ENCODE assay signal across 7 cellular contexts in the genomic region with DNA sequence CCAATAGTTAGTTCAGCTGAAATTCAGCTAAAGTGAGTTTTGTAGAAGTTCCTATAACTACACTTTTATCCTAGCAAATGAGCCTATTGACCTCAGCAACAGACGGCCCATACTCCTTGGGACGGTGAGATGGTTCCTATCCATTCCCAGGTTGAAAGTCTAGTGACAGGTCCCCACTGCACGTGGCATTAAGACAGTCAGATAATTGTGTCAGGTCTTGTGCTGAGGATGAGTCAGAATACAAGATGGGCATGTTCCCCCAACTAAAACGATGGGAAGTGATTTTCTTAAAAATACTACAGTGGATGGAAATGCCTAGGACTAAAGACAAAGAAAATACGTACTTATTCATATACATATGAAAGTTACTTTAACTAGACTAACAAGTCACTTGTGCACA. TPM values are rescaled to one million over a fixed set of nuclear protein-coding genes. Genes with fewer than 3 reads are reported as not detected.
DNase-seq lines count a peak whose midpoint lies in the region; ATAC-seq, FAIRE-seq and TF ChIP-seq lines count a peak whose summit lies in the region.

No MANE protein-coding gene starts in this region.

- H3K4me3 Mint-ChIP-seq in activated T-helper 1 cell treated with anti-CD3 and anti-CD28 coated beads, Interleukin-12 subunit alpha, Interleukin-12 subunit beta, Interleukin-2, Interleukin-4 antibody, amounts not matched to agents 30 ng/mL and 10 ng/mL and 1 ng/mL, durations not matched to agents 14 hours and 24 hours and 36 hours: peak overlapping the region; percentile 76
- H3K4me3 Mint-ChIP-seq in stimulated activated naive B cell treated with anti-CD40 and anti-IgM and Interleukin-4, amounts not matched to agents 10 μg/mL and 1 μg/mL and 100 μg/mL, for 72 hours: peak overlapping the region; percentile 93 to 95

- no peak for FAIRE-seq in pancreas (lab: Jason Lieb, UNC)

- TF ChIP-seq CTCF in pancreas (IDR thresholded peaks at IDR 0.05): no peak

- no peak overlapping the region for H3K27ac ChIP-seq in iPS-18a (ENCODE audit: low read length)
- no peak overlapping the region for H3K27ac ChIP-seq in pancreas

- peaks cover 49% of the 10 kb centered on the region for H3K27me3 ChIP-seq in iPS-18a (ENCODE audit: control insufficient read depth, insufficient read depth, low read length)
- H3K27me3 ChIP-seq in pancreas: no peaks in the 10 kb centered on the region

- H3K36me3 ChIP-seq in iPS-18a (ENCODE audit: control insufficient read depth, low read depth, low read length) (no peaks in the 10 kb centered on the region), pancreas (no peaks in the 10 kb centered on the region)

- H3K4me1 ChIP-seq in iPS-18a (ENCODE audit: control insufficient read depth, low read depth, low read length): peaks cover 30% of the 10 kb centered on the region
- H3K4me1 ChIP-seq in pancreas: no peaks in the 10 kb centered on the region

- 59 to 65% methylated on average over 5 of the region's 5 CpGs for WGBS in pancreas, 2 donors

- no peak overlapping the region for H3K27ac Mint-ChIP-seq in activated T-helper 1 cell treated with anti-CD3 and anti-CD28 coated beads, Interleukin-12 subunit alpha, Interleukin-12 subunit beta, Interleukin-2, Interleukin-4 antibody, amounts not matched to agents 30 ng/mL and 10 ng/mL and 1 ng/mL, durations not matched to agents 14 hours and 24 hours and 36 hours
- H3K27ac Mint-ChIP-seq in stimulated activated naive B cell treated with anti-CD40 and anti-IgM and Interleukin-4, amounts not matched to agents 10 μg/mL and 1 μg/mL and 100 μg/mL, for 72 hours: no peak overlapping the region

- peaks cover 1% of the 10 kb centered on the region for H3K36me3 Mint-ChIP-seq in activated T-helper 1 cell treated with anti-CD3 and anti-CD28 coated beads, Interleukin-12 subunit alpha, Interleukin-12 subunit beta, Interleukin-2, Interleukin-4 antibody, amounts not matched to agents 30 ng/mL and 10 ng/mL and 1 ng/mL, durations not matched to agents 14 hours and 24 hours and 36 hours (ENCODE audit: low read depth)
- H3K36me3 Mint-ChIP-seq in stimulated activated naive B cell treated with anti-CD40 and anti-IgM and Interleukin-4, amounts not matched to agents 10 μg/mL and 1 μg/mL and 100 μg/mL, for 72 hours: no peaks in the 10 kb centered on the region

- peak; percentile 39 for DNase-seq in HT1080 (ENCODE audit: low read depth)
- no peak for DNase-seq in activated T-helper 1 cell treated with anti-CD3 and anti-CD28 coated beads, Interleukin-12 subunit alpha, Interleukin-12 subunit beta, Interleukin-2, Interleukin-4 antibody, amounts not matched to agents 30 ng/mL and 10 ng/mL and 1 ng/mL, durations not matched to agents 14 hours and 24 hours and 36 hours (ENCODE audit: low spot score)
- DNase-seq in stimulated activated naive B cell treated with anti-CD40 and anti-IgM and Interleukin-4, amounts not matched to agents 10 μg/mL and 1 μg/mL and 100 μg/mL, for 72 hours: no peak
- no peak for DNase-seq in NCI-H774 (lab: John Stamatoyannopoulos, UW)
- DNase-seq in activated gamma-delta T cell treated with Interleukin-2 at 50 U/mL for 16 hours: no peak
- DNase-seq in pancreas: no peak

- no peaks in the 10 kb centered on the region for H3K9me3 Mint-ChIP-seq in activated T-helper 1 cell treated with anti-CD3 and anti-CD28 coated beads, Interleukin-12 subunit alpha, Interleukin-12 subunit beta, Interleukin-2, Interleukin-4 antibody, amounts not matched to agents 30 ng/mL and 10 ng/mL and 1 ng/mL, durations not matched to agents 14 hours and 24 hours and 36 hours
- H3K9me3 Mint-ChIP-seq in stimulated activated naive B cell treated with anti-CD40 and anti-IgM and Interleukin-4, amounts not matched to agents 10 μg/mL and 1 μg/mL and 100 μg/mL, for 72 hours: no peaks in the 10 kb centered on the region

- H3K27me3 Mint-ChIP-seq in activated T-helper 1 cell treated with anti-CD3 and anti-CD28 coated beads, Interleukin-12 subunit alpha, Interleukin-12 subunit beta, Interleukin-2, Interleukin-4 antibody, amounts not matched to agents 30 ng/mL and 10 ng/mL and 1 ng/mL, durations not matched to agents 14 hours and 24 hours and 36 hours (ENCODE audit: insufficient read depth): peaks cover 64% of the 10 kb centered on the region
- H3K27me3 Mint-ChIP-seq in stimulated activated naive B cell treated with anti-CD40 and anti-IgM and Interleukin-4, amounts not matched to agents 10 μg/mL and 1 μg/mL and 100 μg/mL, for 72 hours: peaks cover 31 to 36% of the 10 kb centered on the region in 2 donors

- intact Hi-C loops in activated T-helper 1 cell treated with anti-CD3 and anti-CD28 coated beads, Interleukin-12 subunit alpha, Interleukin-12 subunit beta, Interleukin-2, Interleukin-4 antibody, amounts not matched to agents 30 ng/mL and 10 ng/mL and 1 ng/mL, durations not matched to agents 14 hours and 24 hours and 36 hours (cut with micrococcal nuclease): loop anchor here (1.0 to 5.0 kb wide), 7 partner anchors 27 to 388 kb away; no protein-coding TSS in a partner anchor
- intact Hi-C loops in pancreas (cut with DNase I): no loop called here

- peaks cover 39% of the 10 kb centered on the region for H3K4me1 Mint-ChIP-seq in activated T-helper 1 cell treated with anti-CD3 and anti-CD28 coated beads, Interleukin-12 subunit alpha, Interleukin-12 subunit beta, Interleukin-2, Interleukin-4 antibody, amounts not matched to agents 30 ng/mL and 10 ng/mL and 1 ng/mL, durations not matched to agents 14 hours and 24 hours and 36 hours (ENCODE audit: low read depth)
- H3K4me1 Mint-ChIP-seq in stimulated activated naive B cell treated with anti-CD40 and anti-IgM and Interleukin-4, amounts not matched to agents 10 μg/mL and 1 μg/mL and 100 μg/mL, for 72 hours: peaks cover 22 to 37% of the 10 kb centered on the region in 2 donors

- H3K4me3 ChIP-seq in iPS-18a (ENCODE audit: low read length) (peak overlapping the region; percentile 78), pancreas (peak overlapping the region in 2 of 4 donors; percentile 47 to 68)

- no peak for ATAC-seq in stimulated activated naive B cell treated with anti-CD40 and anti-IgM and Interleukin-4, amounts not matched to agents 10 μg/mL and 1 μg/mL and 100 μg/mL, for 72 hours (replicated peaks)
- ATAC-seq in pancreas: no peak

- H3K9ac ChIP-seq in iPS-18a (ENCODE audit: low read length): no peak overlapping the region

- H3K9me3 ChIP-seq in iPS-18a (ENCODE audit: control insufficient read depth, low read depth, low read length) (no peaks in the 10 kb centered on the region), pancreas (no peaks in the 10 kb centered on the region)

RNA-seq across cellular contexts. Expression of a gene that starts 2.1 kb away (rescaled TPM):
- 332 and 437 TPM in 2 replicates for total RNA-seq in HT1080 (2014; rRNA removed; shearing (Covaris generic))
- polyA plus RNA-seq in HT1080 (2015; cell fraction: cytosol; rRNA removed): 613 and 670 TPM in 2 replicates
- polyA plus RNA-seq in HT1080 (2015; cell fraction: nucleus; rRNA removed): 319 and 385 TPM in 2 replicates
- total RNA-seq in activated T-helper 1 cell treated with anti-CD3 and anti-CD28 coated beads, Interleukin-12 subunit alpha, Interleukin-12 subunit beta, Interleukin-2, Interleukin-4 antibody, amounts not matched to agents 30 ng/mL and 10 ng/mL and 1 ng/mL, durations not matched to agents 14 hours and 24 hours and 36 hours: 0.76 and 1.8 TPM in 2 replicates
- 10 to 100 TPM in 4 of 6 donors, 1 to 10 TPM in 2; 4.6 to 15.9 (median 11.2) TPM for total RNA-seq in pancreas
- 10 to 100 TPM in 1 of 2 donors, 1 to 10 TPM in 1; 9.7 to 19.5 TPM for polyA plus RNA-seq in pancreas

RNA-seq across cellular contexts. Expression of a gene that starts 27.4 kb away (rescaled TPM):
- total RNA-seq in HT1080 (2014; rRNA removed; shearing (Covaris generic)): 81.5 and 94.8 TPM in 2 replicates
- polyA plus RNA-seq in HT1080 (2015; cell fraction: cytosol; rRNA removed): 126 and 132 TPM in 2 replicates
- polyA plus RNA-seq in HT1080 (2015; cell fraction: nucleus; rRNA removed): 57.5 and 58.8 TPM in 2 replicates
- total RNA-seq in activated T-helper 1 cell treated with anti-CD3 and anti-CD28 coated beads, Interleukin-12 subunit alpha, Interleukin-12 subunit beta, Interleukin-2, Interleukin-4 antibody, amounts not matched to agents 30 ng/mL and 10 ng/mL and 1 ng/mL, durations not matched to agents 14 hours and 24 hours and 36 hours: not detected in 2 replicates
- 10 to 100 TPM; 15.0 to 27.6 (median 25.8) TPM for total RNA-seq in pancreas
- 10 to 100 TPM; 18.5 to 26.6 TPM for polyA plus RNA-seq in pancreas

Comparison
In these comparisons a context has a peak if more than half of its experiments do, and no peak if none do; other contexts are left out.
1. RNA of a gene that starts 2.1 kb away (total RNA-seq): 332 to 437 TPM in HT1080; 4.6 to 15.9 TPM in pancreas and 0.76 to 1.8 TPM in activated T-helper 1 cell treated with anti-CD3 and anti-CD28 coated beads, Interleukin-12 subunit alpha, Interleukin-12 subunit beta, Interleukin-2, Interleukin-4 antibody, amounts not matched to agents 30 ng/mL and 10 ng/mL and 1 ng/mL, durations not matched to agents 14 hours and 24 hours and 36 hours; every median in the first group is over 10 times any median in the second.
2. RNA of a gene that starts 27.4 kb away (total RNA-seq): 81.5 to 94.8 TPM in HT1080 and 15.0 to 27.6 TPM in pancreas; not detected in activated T-helper 1 cell treated with anti-CD3 and anti-CD28 coated beads, Interleukin-12 subunit alpha, Interleukin-12 subunit beta, Interleukin-2, Interleukin-4 antibody, amounts not matched to agents 30 ng/mL and 10 ng/mL and 1 ng/mL, durations not matched to agents 14 hours and 24 hours and 36 hours; every median in the first group is over 10 times any median in the second.